ENCODE assay signal across 8 cellular contexts in genomic region chr17:67478266-67479118, GRCh38.
A peak's percentile ranks its signal among the peaks of the same experiment; 100 is the strongest.
DNase-seq lines count a peak whose midpoint lies in the region; ATAC-seq and TF ChIP-seq lines count a peak whose summit lies in the region.

No MANE protein-coding gene starts in this region.

- no peak for TF ChIP-seq POLR2A in Peyer's patch (IDR thresholded peaks at IDR 0.05)

- H3K36me3 ChIP-seq in CD8-positive, alpha-beta T cell (ENCODE audit: insufficient read depth, low read length), result no peaks in the 10 kb centered on the region
- H3K36me3 ChIP-seq in Peyer's patch (no peaks in the 10 kb centered on the region), endodermal cell (ENCODE audit: control insufficient read depth, insufficient read depth, low read length) (no peaks in the 10 kb centered on the region), parathyroid adenoma (ENCODE audit: control insufficient read depth, insufficient read depth, low read length) (no peaks in the 10 kb centered on the region)

- no peak overlapping the region for H2AFZ ChIP-seq in parathyroid adenoma

- peaks cover 2% of the 10 kb centered on the region for H3K36me3 Mint-ChIP-seq in CD8-positive, alpha-beta T cell
- no peaks in the 10 kb centered on the region for H3K36me3 Mint-ChIP-seq in endodermal cell (ENCODE audit: low read depth)

- H3K4me3 Mint-ChIP-seq in CD8-positive, alpha-beta T cell, result peak overlapping the region; percentile 85
- no peak overlapping the region for H3K4me3 Mint-ChIP-seq in endodermal cell

- H3K4me1 Mint-ChIP-seq in CD8-positive, alpha-beta T cell (ENCODE audit: low read depth), result peaks cover 83% of the 10 kb centered on the region
- peaks cover 39% of the 10 kb centered on the region for H3K4me1 Mint-ChIP-seq in endodermal cell

- H3K4me2 ChIP-seq in parathyroid adenoma (ENCODE audit: low read length), result no peak overlapping the region

- no peaks in the 10 kb centered on the region for H3K9me3 Mint-ChIP-seq in CD8-positive, alpha-beta T cell
- no peaks in the 10 kb centered on the region for H3K9me3 Mint-ChIP-seq in endodermal cell

- intact Hi-C loops in CD8-positive, alpha-beta T cell (cut with DNase I, micrococcal nuclease), result loop anchor here in 1 of 2 experiments (2.0 to 5.0 kb wide), 2 partner anchors 124 to 209 kb away; no protein-coding TSS in a partner anchor

- no peaks in the 10 kb centered on the region for H3K79me2 ChIP-seq in parathyroid adenoma

- H3K27me3 Mint-ChIP-seq in CD8-positive, alpha-beta T cell (ENCODE audit: low read depth), result no peaks in the 10 kb centered on the region
- H3K27me3 Mint-ChIP-seq in endodermal cell (ENCODE audit: insufficient read depth), result no peaks in the 10 kb centered on the region

- CTCF ChIA-PET in CD8-positive, alpha-beta T cell (lab: Charles Lee), result interaction anchor here (1.0 to 17.7 kb wide), 4 partner anchors 8 to 99 kb away, joined by 3 to 502 read pairs (median 31); partner anchors contain the start of gene PITPNC1

- ATAC-seq in CD8-positive, alpha-beta T cell, result peak; percentile 20
- no peak for ATAC-seq in GM21423 (IDR thresholded peaks at IDR 0.05; ENCODE audit: unreplicated experiment)

- H3K4me3 ChIP-seq in CD8-positive, alpha-beta T cell (ENCODE audit: low read depth, low read length), result peak overlapping the region; percentile 41
- H3K4me3 ChIP-seq in Peyer's patch, result no peak overlapping the region
- H3K4me3 ChIP-seq in endodermal cell (ENCODE audit: low read length), result no peak overlapping the region
- no peak overlapping the region for H3K4me3 ChIP-seq in parathyroid adenoma (ENCODE audit: low read depth, low read length)

- TF ChIP-seq CTCF in CD8-positive, alpha-beta T cell (IDR thresholded peaks at IDR 0.05), result no peak
- no peak for TF ChIP-seq CTCF in Peyer's patch (IDR thresholded peaks at IDR 0.05)
- TF ChIP-seq CTCF in endodermal cell (conservative IDR thresholded peaks at IDR 0.05), result no peak
- no peak for TF ChIP-seq CTCF in parathyroid adenoma (IDR thresholded peaks at IDR 0.05)

- WGBS in endodermal cell (ENCODE audit: insufficient coverage in 1 of 2, insufficient read length in 1 of 2), 2 experiments, result 79 to 85% methylated on average over 10 of the region's 11 CpGs

- H3K4me1 ChIP-seq in CD8-positive, alpha-beta T cell (ENCODE audit: insufficient read depth, low read length), result peaks cover 63% of the 10 kb centered on the region
- peaks cover 0 to 5% (median 0%) of the 10 kb centered on the region in 4 donors for H3K4me1 ChIP-seq in Peyer's patch
- H3K4me1 ChIP-seq in endodermal cell (ENCODE audit: control insufficient read depth, insufficient read depth, low read length), result peaks cover 3% of the 10 kb centered on the region
- peaks cover 3% of the 10 kb centered on the region for H3K4me1 ChIP-seq in parathyroid adenoma

- POLR2A ChIA-PET in CD8-positive, alpha-beta T cell (lab: Charles Lee), result interaction anchor here (0.8 to 13.7 kb wide), 6 partner anchors 8 to 102 kb away, joined by 3 to 159 read pairs (median 3); partner anchors contain the start of gene PITPNC1

- peak overlapping the region; percentile 58 for H3K27ac ChIP-seq in CD8-positive, alpha-beta T cell (ENCODE audit: low read depth, low read length)
- H3K27ac ChIP-seq in Peyer's patch, result peak overlapping the region; percentile 13 to 53 (median 48)
- peak overlapping the region; percentile 52 for H3K27ac ChIP-seq in endodermal cell (ENCODE audit: low read depth, low read length)
- H3K27ac ChIP-seq in parathyroid adenoma, result peak overlapping the region; percentile 17

- H3K27ac Mint-ChIP-seq in CD8-positive, alpha-beta T cell, result peak overlapping the region; percentile 99
- peak overlapping the region; percentile 49 for H3K27ac Mint-ChIP-seq in endodermal cell

- H3K9ac ChIP-seq in endodermal cell (ENCODE audit: extremely low read depth, low read length, poor library complexity, severe bottlenecking), result no peak overlapping the region
- no peak overlapping the region for H3K9ac ChIP-seq in parathyroid adenoma

- peak in 3 of 7 experiments; percentile 30 to 47 (median 33) for DNase-seq in CD8-positive, alpha-beta T cell
- DNase-seq in Peyer's patch, result no peak
- peak; percentile 41 for DNase-seq in endodermal cell
- DNase-seq in NCI-H510A treated with DMSO at 0.1 percent for 48 hours (lab: John Stamatoyannopoulos, UW), result no peak
- no peak for DNase-seq in NCI-H524 (lab: John Stamatoyannopoulos, UW)
- no peak for DNase-seq in stimulated activated CD4-positive, alpha-beta T cell treated with anti-CD3 and anti-CD28 coated beads, Interleukin-4, amount 100 ng/mL, for 1 hour

- H3K9me3 ChIP-seq in CD8-positive, alpha-beta T cell (ENCODE audit: low read length), result no peaks in the 10 kb centered on the region
- no peaks in the 10 kb centered on the region for H3K9me3 ChIP-seq in Peyer's patch
- H3K9me3 ChIP-seq in endodermal cell (ENCODE audit: control insufficient read depth, low read length), result no peaks in the 10 kb centered on the region
- H3K9me3 ChIP-seq in parathyroid adenoma (ENCODE audit: control insufficient read depth, low read length), result no peaks in the 10 kb centered on the region

- H3K27me3 ChIP-seq in CD8-positive, alpha-beta T cell (ENCODE audit: insufficient read depth, low read length), result no peaks in the 10 kb centered on the region
- H3K27me3 ChIP-seq in Peyer's patch (no peaks in the 10 kb centered on the region), endodermal cell (ENCODE audit: control insufficient read depth, insufficient read depth, low read length, poor library complexity, severe bottlenecking) (no peaks in the 10 kb centered on the region), parathyroid adenoma (ENCODE audit: control insufficient read depth, insufficient read depth, low read length) (no peaks in the 10 kb centered on the region)
